In genomic region chr20:22925613-22925983, GRCh38 we compare ENCODE assay signal across 20 cellular contexts.
"Had no signal": no experiment of that assay in that cellular context is flagged by ENCODE, and none has a peak within 500 bp of the region (broad histone marks: within the 10 kb centered on the region; RNA-seq: fewer than 3 reads in every experiment).

No MANE protein-coding gene starts in this region.

- H3K4me1 ChIP-seq: gastroesophageal sphincter had no signal

- H3K9me3 ChIP-seq: gastroesophageal sphincter, ovary, tibial artery had no signal

- H3K27me3 ChIP-seq: gastroesophageal sphincter, ovary, tibial artery had no signal

- FAIRE-seq: islet of Langerhans, urothelium cell line had no signal

- H3K27ac ChIP-seq: epithelial cell of prostate, gastroesophageal sphincter, ovary, tibial artery had no signal

- H3K4me3 ChIP-seq: gastroesophageal sphincter, lung, ovary, tibial artery had no signal

- H3K36me3 ChIP-seq: gastroesophageal sphincter, ovary, tibial artery had no signal

- DNase-seq: activated B cell treated with CpG ODN at 0.5 μM for 24 hours; activated CD4-positive, alpha-beta T cell treated with anti-CD3 and anti-CD28 coated beads for 48 hours; activated CD8-positive, alpha-beta memory T cell treated with anti-CD3 and anti-CD28 coated beads, Interleukin-2, amount 50 U/mL, for 48 hours; activated naive CD4-positive, alpha-beta T cell; activated naive CD8-positive, alpha-beta T cell treated with anti-CD3 and anti-CD28 coated beads, Interleukin-2, amount 10 ng/mL, durations not matched to agents 7 days and 5 days; activated T-cell treated with anti-CD3 and anti-CD28 coated beads, Interleukin-2, amount 50 U/mL, for 72 hours; cerebellar nuclear complex; effector memory CD4-positive, alpha-beta T cell; left colon; naive thymus-derived CD4-positive, alpha-beta T cell; ovary; stimulated activated CD4-positive, alpha-beta T cell treated with anti-CD3 and anti-CD28 coated beads, Interleukin-4, amount 100 ng/mL, for 1 hour; stimulated activated naive CD4-positive, alpha-beta T cell; T-helper 17 cell; tibial artery had no signal

- ATAC-seq: activated T-cell treated with anti-CD3 and anti-CD28 coated beads, Interleukin-2, amount 50 U/mL, for 72 hours; gastroesophageal sphincter; left colon; T-helper 17 cell had no signal
